Comparison of ENCODE assay signal across 16 cellular contexts in genomic region chr2:102439065-102439695, GRCh38. TPM values are rescaled to one million over a fixed set of nuclear protein-coding genes. Genes with fewer than 3 reads are reported as not detected.
DNase-seq lines count a peak whose midpoint lies in the region; ATAC-seq and TF ChIP-seq lines count a peak whose summit lies in the region.
"Had no signal": no experiment of that assay in that cellular context is flagged by ENCODE, and none has a peak within 500 bp of the region (broad histone marks: within the 10 kb centered on the region; RNA-seq: fewer than 3 reads in every experiment).

No MANE protein-coding gene starts in this region.

- no peaks in the 10 kb centered on the region for H4K20me1 ChIP-seq in osteoblast (ENCODE audit: insufficient read depth, low read length)

- no peaks in the 10 kb centered on the region for H3K27me3 ChIP-seq in kidney epithelial cell (ENCODE audit: control insufficient read depth, insufficient read depth, low read length)
- H3K27me3 ChIP-seq in osteoblast (ENCODE audit: insufficient read depth, low read length) = no peaks in the 10 kb centered on the region
- H3K27me3 ChIP-seq: neural progenitor cell had no signal

- no peak overlapping the region for H2AFZ ChIP-seq in osteoblast (ENCODE audit: low read length)
- H2AFZ ChIP-seq: neural progenitor cell had no signal

- no peaks in the 10 kb centered on the region for H3K36me3 Mint-ChIP-seq in glutamatergic neuron (ENCODE audit: unreplicated experiment)
- H3K36me3 Mint-ChIP-seq: IgD-negative memory B cell, neural progenitor cell had no signal

- no peak overlapping the region for H3K4me3 Mint-ChIP-seq in glutamatergic neuron (ENCODE audit: unreplicated experiment)
- H3K4me3 Mint-ChIP-seq: B cell, IgD-negative memory B cell, neural progenitor cell had no signal

- H3K27ac ChIP-seq in osteoblast (ENCODE audit: low read depth, low read length) = no peak overlapping the region
- H3K27ac ChIP-seq: neural progenitor cell had no signal

- H3K27me3 Mint-ChIP-seq in glutamatergic neuron (ENCODE audit: unreplicated experiment) = peaks cover 2% of the 10 kb centered on the region
- H3K27me3 Mint-ChIP-seq: B cell had no signal

- H3K27ac Mint-ChIP-seq in glutamatergic neuron (ENCODE audit: unreplicated experiment) = no peak overlapping the region
- H3K27ac Mint-ChIP-seq: B cell, IgD-negative memory B cell, neural progenitor cell had no signal

- H3K36me3 ChIP-seq in kidney epithelial cell (ENCODE audit: control insufficient read depth, insufficient read depth, low read length) (no peaks in the 10 kb centered on the region), osteoblast (ENCODE audit: insufficient read depth, low read length) (no peaks in the 10 kb centered on the region)
- H3K36me3 ChIP-seq: neural progenitor cell had no signal

- H3K79me2 ChIP-seq in osteoblast (ENCODE audit: insufficient read depth, low read length) = no peaks in the 10 kb centered on the region

- no peaks in the 10 kb centered on the region for H3K4me1 ChIP-seq in osteoblast (ENCODE audit: insufficient read depth, low read length)
- H3K4me1 ChIP-seq: neural progenitor cell had no signal

- DNase-seq in A172 (ENCODE audit: low spot score) (peak; percentile 67), HCEC 1CT (peak; percentile 54), cardiac fibroblast (ENCODE audit: low read depth in 2 of 2) (peak; percentile 74 to 83), kidney epithelial cell (ENCODE audit: low read depth) (peak; percentile 82), NCI-H526 treated with DMSO at 0.1 percent for 48 hours (lab: John Stamatoyannopoulos, UW) (no peak), glutamatergic neuron (no peak), osteoblast (ENCODE audit: insufficient read length, low spot score, missing footprints) (no peak)
- DNase-seq: activated T-cell treated with anti-CD3 and anti-CD28 coated beads for 4 hours, aorta, NCI-H187 treated with DMSO at 0.1 percent for 48 hours, NCI-H774 had no signal

- H3K9me3 ChIP-seq in osteoblast (ENCODE audit: low read depth, low read length) = no peaks in the 10 kb centered on the region

- no peaks in the 10 kb centered on the region for H3K9me3 Mint-ChIP-seq in glutamatergic neuron (ENCODE audit: unreplicated experiment)
- H3K9me3 Mint-ChIP-seq: IgD-negative memory B cell, neural progenitor cell had no signal

- H3K4me1 Mint-ChIP-seq in glutamatergic neuron (ENCODE audit: low read depth, unreplicated experiment) = no peaks in the 10 kb centered on the region
- H3K4me1 Mint-ChIP-seq: neural progenitor cell had no signal

- TF ChIP-seq CTCF in cardiac fibroblast (IDR thresholded peaks at IDR 0.05; ENCODE audit: low read depth, low read length) (no peak), kidney epithelial cell (IDR thresholded peaks at IDR 0.05; ENCODE audit: insufficient read depth, low read length, poor library complexity, severe bottlenecking) (no peak), glutamatergic neuron (IDR thresholded peaks at IDR 0.05; ENCODE audit: partially characterized antibody, unreplicated experiment) (no peak), osteoblast (IDR thresholded peaks at IDR 0.05; ENCODE audit: extremely low read depth, low read depth, low read length) (no peak)

- no peak for ATAC-seq in HG03442 (IDR thresholded peaks at IDR 0.05; ENCODE audit: unreplicated experiment)

- no peak overlapping the region for H3K4me3 ChIP-seq in cardiac fibroblast (replicated peaks in 1 of 2; ENCODE audit: low read depth in 2 of 2, low read length in 2 of 2)
- H3K4me3 ChIP-seq in kidney epithelial cell (ENCODE audit: low read depth, low read length) = no peak overlapping the region
- H3K4me3 ChIP-seq in osteoblast (ENCODE audit: insufficient read depth, low read length) = no peak overlapping the region
- H3K4me3 ChIP-seq: neural progenitor cell had no signal

- no peak overlapping the region for H3K4me2 ChIP-seq in osteoblast (ENCODE audit: insufficient read depth, low read length)
- H3K4me2 ChIP-seq: neural progenitor cell had no signal

RNA-seq across cellular contexts. Expression of gene IL18RAP, which starts 16.2 kb away (rescaled TPM):
- total RNA-seq in A172 (2014; rRNA removed; shearing (Covaris generic)) = not detected in 2 replicates
- 0.07 TPM in 1 of 2 replicates, not detected in the other for total RNA-seq in kidney epithelial cell
- total RNA-seq in glutamatergic neuron (ENCODE audit: unreplicated experiment) = not detected
- not detected in 2 replicates for total RNA-seq in osteoblast
- total RNA-seq: SK-MEL-5 had no signal

RNA-seq across cellular contexts. Expression of gene SLC9A4, which starts 33.8 kb away (rescaled TPM):
- total RNA-seq in A172 (2014; rRNA removed; shearing (Covaris generic)) = 0.31 and 0.84 TPM in 2 replicates
- 2.2 and 3.2 TPM in 2 replicates for total RNA-seq in kidney epithelial cell
- 0.12 TPM for total RNA-seq in glutamatergic neuron (ENCODE audit: unreplicated experiment)
- total RNA-seq in osteoblast = not detected in 2 replicates
- total RNA-seq: SK-MEL-5 had no signal

Comparison
In these comparisons a context has a peak if more than half of its experiments do, and no peak if none do; other contexts are left out.
1. DNase-seq: peak in A172 (single experiment), HCEC 1CT (single experiment), cardiac fibroblast (2 of 2) and kidney epithelial cell (single experiment); none in NCI-H526 treated with DMSO at 0.1 percent for 48 hours (single experiment), glutamatergic neuron (single experiment) and osteoblast (single experiment).